In the genomic region with DNA sequence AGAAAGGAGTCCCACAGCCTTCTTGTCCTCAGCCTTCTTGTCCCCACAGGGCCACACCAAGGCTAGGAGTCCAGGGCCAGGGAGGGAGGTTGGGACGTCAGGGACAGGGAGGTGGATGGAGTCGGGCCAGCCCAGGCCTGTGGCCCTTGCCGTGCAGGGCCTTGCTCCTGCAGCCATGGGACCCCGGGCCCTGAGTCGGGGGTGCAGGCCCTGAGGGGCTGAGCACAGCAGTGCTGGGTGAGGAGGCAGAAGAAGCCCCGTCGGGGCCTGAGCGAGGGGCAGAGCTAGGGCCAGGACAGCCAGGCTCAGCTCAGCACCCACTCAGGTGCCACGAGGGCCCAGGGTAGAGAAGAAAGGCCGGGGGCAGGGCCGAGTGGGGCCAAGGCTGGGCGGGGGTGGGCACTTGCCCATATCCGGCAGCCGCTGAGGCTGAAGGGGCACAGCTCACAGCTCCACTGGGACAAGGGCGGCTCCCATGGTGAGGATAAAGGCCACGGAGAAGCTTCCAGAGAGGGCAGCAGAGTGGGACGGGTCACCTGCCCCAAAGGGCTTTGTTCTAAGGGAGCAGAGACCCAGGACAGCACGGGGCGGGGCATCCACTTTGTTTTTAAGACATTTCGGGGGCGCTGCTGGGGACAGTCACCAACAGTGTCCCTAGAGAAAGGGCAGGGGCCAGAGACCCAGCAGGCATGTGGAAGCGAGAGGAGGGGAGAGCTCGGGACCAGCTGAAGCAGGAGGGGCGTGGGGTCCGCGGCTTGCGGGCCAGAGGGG, we compare ENCODE assay signal across 17 cellular contexts. TPM values are rescaled to one million over a fixed set of nuclear protein-coding genes. Genes with fewer than 3 reads are reported as not detected.
DNase-seq lines count a peak whose midpoint lies in the region; ATAC-seq and TF ChIP-seq lines count a peak whose summit lies in the region.
"Had no signal": no experiment of that assay in that cellular context is flagged by ENCODE, and none has a peak within 500 bp of the region (broad histone marks: within the 10 kb centered on the region; RNA-seq: fewer than 3 reads in every experiment).

No MANE protein-coding gene starts in this region.

- no peaks in the 10 kb centered on the region for H3F3A ChIP-seq in GM23338 (replicated peaks; ENCODE audit: low read depth)
- H3F3A ChIP-seq in neural progenitor cell (ENCODE audit: low read depth), result no peaks in the 10 kb centered on the region

- H3K27ac Mint-ChIP-seq in GM23338 (no peak overlapping the region), neural progenitor cell (peak overlapping the region; percentile 37), endothelial cell (ENCODE audit: unreplicated experiment) (no peak overlapping the region)
- H3K27ac Mint-ChIP-seq in central memory CD8-positive, alpha-beta T cell (ENCODE audit: low read depth), result no peak overlapping the region

- peaks cover 19 to 81% (median 26%) of the 10 kb centered on the region in 10 experiments for H3K4me1 ChIP-seq in BLaER1 treated with 17β-estradiol and CSF1 and Interleukin-3, amounts not matched to agents 10 nM and 100 nM
- H3K4me1 ChIP-seq in GM23338 (ENCODE audit: insufficient read depth) (no peaks in the 10 kb centered on the region; the same call in 1 of the 2 replicates), neural progenitor cell (no peaks in the 10 kb centered on the region)

- no peak for ATAC-seq in GM23338
- ATAC-seq in central memory CD8-positive, alpha-beta T cell (replicated peaks; ENCODE audit: extremely low read depth, poor library complexity, severe bottlenecking), result no peak
- no peak for ATAC-seq in HG03135 (IDR thresholded peaks at IDR 0.05; ENCODE audit: unreplicated experiment)
- ATAC-seq: HCT116 had no signal

- H3K9me2 ChIP-seq in GM23338 (ENCODE audit: insufficient read depth), result no peaks in the 10 kb centered on the region

- peaks cover 0 to 3% (median 0%) of the 10 kb centered on the region in 11 experiments; a peak in 7 of 22 replicates for H3K9me3 ChIP-seq in BLaER1 treated with 17β-estradiol and CSF1 and Interleukin-3, amounts not matched to agents 10 nM and 100 nM (replicated peaks in 1 of 11)
- no peaks in the 10 kb centered on the region for H3K9me3 ChIP-seq in neural progenitor cell (ENCODE audit: low read depth)

- TF ChIP-seq CTCF in GM23338 (conservative IDR thresholded peaks at IDR 0.05; ENCODE audit: low read depth in 2 of 2), result no peak
- TF ChIP-seq CTCF in neural progenitor cell (IDR thresholded peaks at IDR 0.05), result no peak
- TF ChIP-seq CTCF in endothelial cell (IDR thresholded peaks at IDR 0.05; ENCODE audit: unreplicated experiment), result no peak

- H3K4me1 Mint-ChIP-seq in GM23338, result peaks cover 10% of the 10 kb centered on the region
- no peaks in the 10 kb centered on the region for H3K4me1 Mint-ChIP-seq in central memory CD8-positive, alpha-beta T cell
- peaks cover 29% of the 10 kb centered on the region for H3K4me1 Mint-ChIP-seq in neural progenitor cell
- H3K4me1 Mint-ChIP-seq in endothelial cell (ENCODE audit: unreplicated experiment), result peaks cover 5% of the 10 kb centered on the region

- H3K4me3 Mint-ChIP-seq in GM23338 (no peak overlapping the region), neural progenitor cell (no peak overlapping the region), endothelial cell (ENCODE audit: unreplicated experiment) (no peak overlapping the region)
- peak overlapping the region; percentile 30 for H3K4me3 Mint-ChIP-seq in central memory CD8-positive, alpha-beta T cell

- H2AFZ ChIP-seq in GM23338 (peak overlapping the region; percentile 86; the same call in 1 of the 2 replicates), neural progenitor cell (replicated peaks) (no peak overlapping the region)
- H2AFZ ChIP-seq: GM23248 had no signal

- H3K4me3 ChIP-seq in BLaER1 treated with 17β-estradiol and CSF1 and Interleukin-3, amounts not matched to agents 10 nM and 100 nM, result peak overlapping the region in 3 of 10 experiments; percentile 16 to 29 (median 21); a peak in 3 of 20 replicates
- H3K4me3 ChIP-seq in GM23338, result no peak overlapping the region
- no peak overlapping the region for H3K4me3 ChIP-seq in neural progenitor cell
- H3K4me3 ChIP-seq: GM23248 had no signal

- H3K27me3 Mint-ChIP-seq in GM23338 (ENCODE audit: insufficient read depth, low read depth, poor library complexity), result peaks cover 17% of the 10 kb centered on the region
- peaks cover 16% of the 10 kb centered on the region for H3K27me3 Mint-ChIP-seq in central memory CD8-positive, alpha-beta T cell
- H3K27me3 Mint-ChIP-seq in neural progenitor cell (ENCODE audit: insufficient read depth, low read depth), result peaks cover 5% of the 10 kb centered on the region
- H3K27me3 Mint-ChIP-seq in endothelial cell (ENCODE audit: unreplicated experiment), result peaks cover 2% of the 10 kb centered on the region

- H3K4me2 ChIP-seq in BLaER1 treated with 17β-estradiol and CSF1 and Interleukin-3, amounts not matched to agents 10 nM and 100 nM, result no peak overlapping the region; a peak in 1 of 22 replicates
- no peak overlapping the region for H3K4me2 ChIP-seq in GM23338
- no peak overlapping the region for H3K4me2 ChIP-seq in neural progenitor cell

- H3K36me3 ChIP-seq in BLaER1 treated with 17β-estradiol and CSF1 and Interleukin-3, amounts not matched to agents 10 nM and 100 nM, result no peaks in the 10 kb centered on the region
- H3K36me3 ChIP-seq in GM23338 (ENCODE audit: insufficient read depth) (no peaks in the 10 kb centered on the region), neural progenitor cell (no peaks in the 10 kb centered on the region)

- no peaks in the 10 kb centered on the region for H3K9me3 Mint-ChIP-seq in GM23338
- H3K9me3 Mint-ChIP-seq in central memory CD8-positive, alpha-beta T cell, result no peaks in the 10 kb centered on the region
- H3K9me3 Mint-ChIP-seq in neural progenitor cell, result peaks cover under 1% of the 10 kb centered on the region
- H3K9me3 Mint-ChIP-seq in endothelial cell (ENCODE audit: unreplicated experiment), result no peaks in the 10 kb centered on the region

- peak overlapping the region in 8 of 11 experiments; percentile 44 to 71 (median 57); a peak in 15 of 22 replicates for H3K27ac ChIP-seq in BLaER1 treated with 17β-estradiol and CSF1 and Interleukin-3, amounts not matched to agents 10 nM and 100 nM
- H3K27ac ChIP-seq in GM23338 (ENCODE audit: low read depth) (no peak overlapping the region), neural progenitor cell (no peak overlapping the region)
- H3K27ac ChIP-seq: GM23248 had no signal

- no peaks in the 10 kb centered on the region for H3K27me3 ChIP-seq in BLaER1 treated with 17β-estradiol and CSF1 and Interleukin-3, amounts not matched to agents 10 nM and 100 nM
- H3K27me3 ChIP-seq in GM23338 (ENCODE audit: insufficient read depth) (no peaks in the 10 kb centered on the region), neural progenitor cell (no peaks in the 10 kb centered on the region)

- no peak for DNase-seq in GM23338 (ENCODE audit: low spot score)
- DNase-seq in central memory CD8-positive, alpha-beta T cell (ENCODE audit: low spot score in 2 of 2), result no peak
- no peak for DNase-seq in neural progenitor cell (ENCODE audit: low spot score)
- no peak for DNase-seq in superior temporal gyrus (ENCODE audit: extremely low spot score)
- no peak for DNase-seq in stimulated activated CD4-positive, alpha-beta T cell treated with anti-CD3 and anti-CD28 coated beads, Interleukin-4, amount 100 ng/mL, for 1 hour
- no peak for DNase-seq in endothelial cell (ENCODE audit: low spot score)
- DNase-seq: AML-193, GM23248, KBM-7, NCI-H1105, NCI-H1694, NCI-H510A, NCI-H748 treated with DMSO at 0.1 percent for 48 hours had no signal

- no peaks in the 10 kb centered on the region for H3K79me2 ChIP-seq in GM23338 (replicated peaks; ENCODE audit: insufficient read depth)
- no peaks in the 10 kb centered on the region for H3K79me2 ChIP-seq in neural progenitor cell (ENCODE audit: low read depth)

- 0 out of 22 replicates have a peak, but pooled peaks cover 0 to 4% (median 0%) of the 10 kb centered on the region in 11 experiments for H4K20me1 ChIP-seq in BLaER1 treated with 17β-estradiol and CSF1 and Interleukin-3, amounts not matched to agents 10 nM and 100 nM
- H4K20me1 ChIP-seq in GM23338 (replicated peaks; ENCODE audit: insufficient read depth) (no peaks in the 10 kb centered on the region), neural progenitor cell (ENCODE audit: low read depth) (no peaks in the 10 kb centered on the region)

- peak overlapping the region in 8 of 11 experiments; percentile 14 to 63 (median 50); a peak in 14 of 22 replicates for H3K9ac ChIP-seq in BLaER1 treated with 17β-estradiol and CSF1 and Interleukin-3, amounts not matched to agents 10 nM and 100 nM
- no peak overlapping the region for H3K9ac ChIP-seq in neural progenitor cell
- H3K9ac ChIP-seq: GM23248 had no signal

- H3K36me3 Mint-ChIP-seq in GM23338 (ENCODE audit: low read depth) (no peaks in the 10 kb centered on the region), neural progenitor cell (no peaks in the 10 kb centered on the region), endothelial cell (ENCODE audit: low read depth, unreplicated experiment) (no peaks in the 10 kb centered on the region)
- H3K36me3 Mint-ChIP-seq in central memory CD8-positive, alpha-beta T cell (ENCODE audit: insufficient read depth), result peaks cover 1% of the 10 kb centered on the region

TF ChIP-seq in GM23338, 12 proteins besides CTCF, POLR2A, EP300 and RAD21 (continues in another document):
- TF ChIP-seq POLR2AphosphoS5 (IDR thresholded peaks at IDR 0.05; ENCODE audit: low read depth) (no peak), ZNF114 (CRISPR knock-in tag; IDR thresholded peaks at IDR 0.05) (no peak)

RNA-seq across cellular contexts. Expression of a gene that starts 3.6 kb away (rescaled TPM):
- total RNA-seq in GM23338 (2014; rRNA removed; shearing (Covaris generic)), result not detected in 2 replicates
- polyA plus RNA-seq in GM23338 (2016; fragmentation: Nextera tagmentation; extraction: Ambion mirVana), result not detected in 2 replicates
- total RNA-seq in neural progenitor cell (ENCODE audit: low replicate concordance) (not detected in 2 replicates), endothelial cell (ENCODE audit: unreplicated experiment) (1.2 TPM)
- total RNA-seq: GM23248, RPMI7951 had no signal
- polyA plus RNA-seq: GM23248 had no signal

RNA-seq across cellular contexts. Expression of a gene that starts 8.2 kb away (rescaled TPM):
- 0.62 and 0.73 TPM in 2 replicates for total RNA-seq in GM23338 (2014; rRNA removed; shearing (Covaris generic))
- polyA plus RNA-seq in GM23338 (2016; fragmentation: Nextera tagmentation; extraction: Ambion mirVana), result 1.2 and 1.8 TPM in 2 replicates
- total RNA-seq in neural progenitor cell (ENCODE audit: low replicate concordance) (0.99 TPM in 1 of 2 replicates, not detected in the other), endothelial cell (ENCODE audit: unreplicated experiment) (not detected)
- total RNA-seq: GM23248, RPMI7951 had no signal
- polyA plus RNA-seq: GM23248 had no signal

RNA-seq across cellular contexts. Expression of a gene that starts 23.5 kb away (rescaled TPM):
- total RNA-seq in GM23338 (2014; rRNA removed; shearing (Covaris generic)), result not detected in 2 replicates
- not detected in 2 replicates for polyA plus RNA-seq in GM23338 (2016; fragmentation: Nextera tagmentation; extraction: Ambion mirVana)
- total RNA-seq in neural progenitor cell (ENCODE audit: low replicate concordance) (not detected in 2 replicates), endothelial cell (ENCODE audit: unreplicated experiment) (not detected)
- total RNA-seq: GM23248, RPMI7951 had no signal
- polyA plus RNA-seq: GM23248 had no signal

Comparison
In these comparisons a context has a peak if more than half of its experiments do, and no peak if none do; other contexts are left out.
1. H3K27ac ChIP-seq: peak in BLaER1 treated with 17β-estradiol and CSF1 and Interleukin-3, amounts not matched to agents 10 nM and 100 nM (8 of 11); none in GM23338 (single experiment) and neural progenitor cell (single experiment).